ENCODE assay signal across 1 cellular context in genomic region chr6:43477235-43478007, GRCh38.
TF ChIP-seq lines count a peak whose summit lies in the region.

Gene TJAP1, plus strand, starts transcription at chr6:43477570. Its CDS starts 21,432 bp downstream, at chr6:43499002.

TF ChIP-seq in K562, 482 proteins besides CTCF, POLR2A, EP300 and RAD21 (continued from another document and continues in another):
- TF ChIP-seq CEBPB (tag; IDR thresholded peaks at IDR 0.05) (no peak), DMBX1 (CRISPR knock-in tag; IDR thresholded peaks at IDR 0.05; ENCODE audit: borderline replicate concordance) (no peak), KDM1A (IDR thresholded peaks at IDR 0.05) (no peak), ZNF431 (CRISPR knock-in tag; IDR thresholded peaks at IDR 0.05) (no peak), ZBTB49 (CRISPR knock-in tag; IDR thresholded peaks at IDR 0.05; ENCODE audit: borderline replicate concordance) (no peak), ARID1B (IDR thresholded peaks at IDR 0.05) (no peak; the same call in 1 of the 2 replicates), STAT6 (CRISPR knock-in tag; IDR thresholded peaks at IDR 0.05) (no peak), U2AF1 (optimal IDR thresholded peaks at IDR 0.05; ENCODE audit: low read depth, low read length) (no peak), CCAR2 (IDR thresholded peaks at IDR 0.05; ENCODE audit: low read depth, low read length) (no peak), ATF3 (IDR thresholded peaks at IDR 0.05) (peak; percentile 8; the same call in 1 of the 2 replicates), ATF3 (CRISPR knock-in tag; conservative IDR thresholded peaks at IDR 0.05) (no peak), SETDB1 (IDR thresholded peaks at IDR 0.05; ENCODE audit: low read length) (no peak), ARID3A (IDR thresholded peaks at IDR 0.05; ENCODE audit: borderline replicate concordance, low read depth, low read length) (no peak), ZNF280A (IDR thresholded peaks at IDR 0.05; ENCODE audit: low read depth, partially characterized antibody) (no peak), ZSCAN32 (CRISPR knock-in tag; IDR thresholded peaks at IDR 0.05) (no peak), NCOA2 (IDR thresholded peaks at IDR 0.05; ENCODE audit: partially characterized antibody in 2 of 2) (no peak), ELF4 (CRISPR knock-in tag; IDR thresholded peaks at IDR 0.05) (no peak), ZNF785 (CRISPR knock-in tag; IDR thresholded peaks at IDR 0.05) (no peak), SNRNP70 (optimal IDR thresholded peaks at IDR 0.05; ENCODE audit: low read depth, low read length) (no peak), LARP7 (IDR thresholded peaks at IDR 0.05) (no peak), POLR2H (tag; IDR thresholded peaks at IDR 0.05; ENCODE audit: low read depth) (peak; percentile 81; the same call in 1 of the 2 replicates), ZNF830 (CRISPR knock-in tag; IDR thresholded peaks at IDR 0.05) (0 out of 2 replicates have a peak, but pooled peaks have one; percentile 36), CUX1 (CRISPR knock-in tag; IDR thresholded peaks at IDR 0.05) (no peak), CCNT2 (IDR thresholded peaks at IDR 0.05; ENCODE audit: borderline replicate concordance, extremely low read depth, insufficient read length, low read depth, low read length) (peak; percentile 68), RBFOX2 (IDR thresholded peaks at IDR 0.05; ENCODE audit: low read depth, low read length) (peak; percentile 97), STAT5A (IDR thresholded peaks at IDR 0.05; ENCODE audit: borderline replicate concordance, low read length) (no peak), TAL1 (IDR thresholded peaks at IDR 0.05) (no peak), ZKSCAN8 (CRISPR knock-in tag; IDR thresholded peaks at IDR 0.05) (no peak), GTF2A2 (tag; IDR thresholded peaks at IDR 0.05) (no peak), OTX1 (CRISPR knock-in tag; IDR thresholded peaks at IDR 0.05) (no peak), ZNF280B (CRISPR knock-in tag; IDR thresholded peaks at IDR 0.05) (no peak), HMG20B (CRISPR knock-in tag; IDR thresholded peaks at IDR 0.05) (no peak), HOMEZ (CRISPR knock-in tag; IDR thresholded peaks at IDR 0.05) (no peak), ZBTB11 (CRISPR knock-in tag; IDR thresholded peaks at IDR 0.05) (no peak), SRSF3 (IDR thresholded peaks at IDR 0.05; ENCODE audit: insufficient read depth, low read length) (no peak), XRCC5 (IDR thresholded peaks at IDR 0.05; ENCODE audit: low read depth, low read length) (no peak), RBM39 (optimal IDR thresholded peaks at IDR 0.05; ENCODE audit: low read depth, low read length) (no peak), ZC3H11A (IDR thresholded peaks at IDR 0.05; ENCODE audit: low read depth, low read length) (no peak), DPF2 (IDR thresholded peaks at IDR 0.05) (no peak)
